Comparison of ENCODE assay signal across 14 cellular contexts in the genomic region with DNA sequence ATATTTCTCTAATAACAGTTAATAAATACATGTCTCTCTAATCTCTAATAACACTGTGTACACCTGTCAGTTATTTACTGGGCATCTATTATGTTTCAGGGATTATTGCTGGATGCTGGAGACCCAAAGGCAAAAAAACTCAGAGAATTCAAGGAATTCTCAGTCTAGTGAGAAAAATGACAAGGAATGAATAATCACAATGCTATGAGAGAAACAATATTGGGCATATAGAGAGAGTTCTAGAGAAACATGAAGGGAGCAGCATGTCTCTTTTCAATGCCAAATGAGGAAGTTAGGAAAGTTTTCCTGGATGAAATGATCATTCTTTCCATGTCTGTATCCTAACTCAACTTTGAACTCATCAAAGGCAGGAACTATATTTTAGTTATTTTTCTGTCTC.
"Had no signal": no experiment of that assay in that cellular context is flagged by ENCODE, and none has a peak within 500 bp of the region (broad histone marks: within the 10 kb centered on the region; RNA-seq: fewer than 3 reads in every experiment).

No MANE protein-coding gene starts in this region.

- H3K27me3 Mint-ChIP-seq: naive B cell had no signal

- H3K36me3 ChIP-seq: colonic mucosa, tibial nerve had no signal

- H3K27me3 ChIP-seq: colonic mucosa, tibial nerve had no signal

- H3K27ac ChIP-seq: colonic mucosa, tibial nerve had no signal

- ATAC-seq: right cardiac atrium had no signal

- H3K4me1 Mint-ChIP-seq: naive B cell had no signal

- H3K36me3 Mint-ChIP-seq: activated CD8-positive, alpha-beta memory T cell treated with anti-CD3 and anti-CD28 coated beads, Interleukin-2, amount 10 ng/mL, durations not matched to agents 7 days and 5 days; naive B cell; stimulated activated effector memory CD8-positive, alpha-beta T cell treated with anti-CD3 and anti-CD28 coated beads, Interleukin-12 subunit alpha, Interleukin-12 subunit beta, amount 100 ng/mL, for 72 hours had no signal

- H3K9me3 Mint-ChIP-seq: activated T-cell treated with anti-CD3 and anti-CD28 coated beads, Interleukin-2, amount 50 U/mL, for 4 hours; stimulated activated effector memory CD8-positive, alpha-beta T cell treated with anti-CD3 and anti-CD28 coated beads, Interleukin-12 subunit alpha, Interleukin-12 subunit beta, amount 100 ng/mL, for 72 hours had no signal

- H3K9me3 ChIP-seq: colonic mucosa, tibial nerve had no signal

- H3K4me3 Mint-ChIP-seq: activated CD8-positive, alpha-beta memory T cell treated with anti-CD3 and anti-CD28 coated beads, Interleukin-2, amount 10 ng/mL, durations not matched to agents 7 days and 5 days; activated naive CD8-positive, alpha-beta T cell treated with anti-CD3 and anti-CD28 coated beads, Interleukin-2, amount 10 ng/mL, durations not matched to agents 7 days and 5 days; activated T-cell treated with anti-CD3 and anti-CD28 coated beads, Interleukin-2, amount 50 U/mL, for 4 hours; naive B cell; stimulated activated effector memory CD8-positive, alpha-beta T cell treated with anti-CD3 and anti-CD28 coated beads, Interleukin-12 subunit alpha, Interleukin-12 subunit beta, amount 100 ng/mL, for 72 hours had no signal

- DNase-seq: activated CD4-positive, alpha-beta T cell treated with anti-CD3 and anti-CD28 coated beads, Interleukin-2, amount 50 U/mL, for 4 hours; activated CD4-positive, CD25-positive, alpha-beta regulatory T cell treated with anti-CD3 and anti-CD28 coated beads, Interleukin-2, amount 50 U/mL, for 72 hours; activated CD8-positive, alpha-beta memory T cell treated with anti-CD3 and anti-CD28 coated beads, Interleukin-2, amount 10 ng/mL, durations not matched to agents 7 days and 5 days; activated gamma-delta T cell treated with Interleukin-2 at 50 U/mL for 16 hours; activated naive CD8-positive, alpha-beta T cell treated with anti-CD3 and anti-CD28 coated beads, Interleukin-2, amount 10 ng/mL, durations not matched to agents 7 days and 5 days; activated T-cell treated with anti-CD3 and anti-CD28 coated beads, Interleukin-2, amount 50 U/mL, for 4 hours; aorta; colonic mucosa; effector CD4-positive, alpha-beta T cell; midbrain; naive B cell; right cardiac atrium had no signal

- H3K4me3 ChIP-seq: colonic mucosa, tibial nerve had no signal

- H3K27ac Mint-ChIP-seq: activated CD8-positive, alpha-beta memory T cell treated with anti-CD3 and anti-CD28 coated beads, Interleukin-2, amount 10 ng/mL, durations not matched to agents 7 days and 5 days; activated naive CD8-positive, alpha-beta T cell treated with anti-CD3 and anti-CD28 coated beads, Interleukin-2, amount 10 ng/mL, durations not matched to agents 7 days and 5 days; naive B cell; stimulated activated effector memory CD8-positive, alpha-beta T cell treated with anti-CD3 and anti-CD28 coated beads, Interleukin-12 subunit alpha, Interleukin-12 subunit beta, amount 100 ng/mL, for 72 hours had no signal

- H3K4me1 ChIP-seq: colonic mucosa, tibial nerve had no signal
